16 cellular contexts compared by ENCODE assay signal in genomic region chr1:47651311-47652089, GRCh38.
DNase-seq lines count a peak whose midpoint lies in the region; ATAC-seq, FAIRE-seq and TF ChIP-seq lines count a peak whose summit lies in the region.
"Had no signal": no experiment of that assay in that cellular context is flagged by ENCODE, and none has a peak within 500 bp of the region (broad histone marks: within the 10 kb centered on the region; RNA-seq: fewer than 3 reads in every experiment).

No MANE protein-coding gene starts in this region.

- H3K27me3 ChIP-seq in bronchial epithelial cell (ENCODE audit: control insufficient read depth, insufficient read depth, low read length) (no peaks in the 10 kb centered on the region), transverse colon (no peaks in the 10 kb centered on the region)

- peak; percentile 89 for ATAC-seq in mucosa of descending colon
- no peak for ATAC-seq in GM19035 (IDR thresholded peaks at IDR 0.05; ENCODE audit: unreplicated experiment)
- ATAC-seq: gastroesophageal sphincter, psoas muscle had no signal

- peaks cover 24% of the 10 kb centered on the region for H3K4me1 ChIP-seq in mucosa of descending colon (ENCODE audit: low read depth)
- peaks cover 10 to 29% (median 23%) of the 10 kb centered on the region in 4 donors for H3K4me1 ChIP-seq in transverse colon
- H3K4me1 ChIP-seq: gastroesophageal sphincter had no signal

- peak overlapping the region; percentile 64 to 77 (median 66) for H3K27ac ChIP-seq in transverse colon
- H3K27ac ChIP-seq: gastroesophageal sphincter, psoas muscle had no signal

- H3K4me3 ChIP-seq in bronchial epithelial cell (ENCODE audit: low read depth, low read length) (no peak overlapping the region), mucosa of descending colon (no peak overlapping the region), transverse colon (no peak overlapping the region)
- H3K4me3 ChIP-seq: gastroesophageal sphincter, psoas muscle had no signal

- TF ChIP-seq EP300 in transverse colon (IDR thresholded peaks at IDR 0.05; ENCODE audit: low read depth), result no peak

- H3K9me3 ChIP-seq in mucosa of descending colon (no peaks in the 10 kb centered on the region), transverse colon (no peaks in the 10 kb centered on the region)
- H3K9me3 ChIP-seq: gastroesophageal sphincter, psoas muscle had no signal

- FAIRE-seq in bronchial epithelial cell (lab: Jason Lieb, UNC), result peak; percentile 72
- FAIRE-seq: GM18507, keratinocyte had no signal

- TF ChIP-seq POLR2A in transverse colon (IDR thresholded peaks at IDR 0.05), result peak; percentile 10

- intact Hi-C loops in mucosa of descending colon (cut with DNase I, micrococcal nuclease) (no loop called here), transverse colon (cut with DNase I; ENCODE audit: low total_unique reads) (no loop called here)

- no peaks in the 10 kb centered on the region for H3K36me3 ChIP-seq in bronchial epithelial cell (ENCODE audit: control insufficient read depth, insufficient read depth, low read length)
- no peaks in the 10 kb centered on the region for H3K36me3 ChIP-seq in mucosa of descending colon (ENCODE audit: low read depth)
- H3K36me3 ChIP-seq in transverse colon, result no peaks in the 10 kb centered on the region
- H3K36me3 ChIP-seq: gastroesophageal sphincter had no signal

- TF ChIP-seq CTCF in bronchial epithelial cell (IDR thresholded peaks at IDR 0.05; ENCODE audit: insufficient read depth, low read length, severe bottlenecking), result no peak
- no peak for TF ChIP-seq CTCF in mucosa of descending colon (IDR thresholded peaks at IDR 0.05)
- TF ChIP-seq CTCF in transverse colon (IDR thresholded peaks at IDR 0.05), result no peak

- in situ Hi-C loops in transverse colon (cut with MboI; ENCODE audit: low pct_ligation_motif_present in 1 of 4, low pct_unique_long_range_greater_than_20kb in 1 of 4, low sequenced_read_pairs in 3 of 4), result no loop called here

- peak in 2 of 3 experiments; percentile 11 to 55 for DNase-seq in NCI-H1417 (lab: John Stamatoyannopoulos, UW)
- DNase-seq in NCI-H1417 treated with DMSO at 0.1 percent for 48 hours (lab: John Stamatoyannopoulos, UW), result no peak
- no peak for DNase-seq in bronchial epithelial cell (ENCODE audit: low read depth)
- peak in 2 of 3 donors; percentile 59 to 83 for DNase-seq in mucosa of descending colon
- DNase-seq in transverse colon, result peak; percentile 59
- no peak for DNase-seq in hypothalamus (lab: John Stamatoyannopoulos, UW)
- no peak for DNase-seq in SIG-M5 treated with dmso at 0.1 percent for 504 hours (lab: John Stamatoyannopoulos, UW; ENCODE audit: unreplicated experiment)
- DNase-seq: activated CD4-positive, CD25-positive, alpha-beta regulatory T cell; activated naive CD8-positive, alpha-beta T cell treated with anti-CD3 and anti-CD28 coated beads for 36 hours; CD4-positive, CD25-positive, alpha-beta regulatory T cell; NCI-H2171; psoas muscle had no signal

- 29 to 56% methylated on average over 2 to 9 of the region's 9 CpGs for WGBS in transverse colon (ENCODE audit: low coverage in 1 of 2), 2 donors

Comparison
In these comparisons a context has a peak if more than half of its experiments do, and no peak if none do; other contexts are left out.
1. DNase-seq: peak in NCI-H1417 (2 of 3), mucosa of descending colon (2 of 3) and transverse colon (single experiment); none in NCI-H1417 treated with DMSO at 0.1 percent for 48 hours (single experiment), bronchial epithelial cell (single experiment), hypothalamus (0 of 51) and SIG-M5 treated with dmso at 0.1 percent for 504 hours (single experiment).